ENCODE assay signal across 17 cellular contexts in genomic region chr7:26328498-26329390, GRCh38. TPM values are rescaled to one million over a fixed set of nuclear protein-coding genes. Genes with fewer than 3 reads are reported as not detected.
DNase-seq lines count a peak whose midpoint lies in the region; ATAC-seq and TF ChIP-seq lines count a peak whose summit lies in the region.
"Had no signal": no experiment of that assay in that cellular context is flagged by ENCODE, and none has a peak within 500 bp of the region (broad histone marks: within the 10 kb centered on the region; RNA-seq: fewer than 3 reads in every experiment).

No MANE protein-coding gene starts in this region.

- no peaks in the 10 kb centered on the region for H3K27me3 Mint-ChIP-seq in activated naive CD8-positive, alpha-beta T cell treated with anti-CD3 and anti-CD28 coated beads, Interleukin-2, amount 10 ng/mL, durations not matched to agents 7 days and 5 days
- no peaks in the 10 kb centered on the region for H3K27me3 Mint-ChIP-seq in activated naive CD8-positive, alpha-beta T cell treated with anti-CD3 and anti-CD28 coated beads for 36 hours

- no peak overlapping the region for H3K27ac ChIP-seq in Karpas-422 (ENCODE audit: low read length)
- H3K27ac ChIP-seq in upper lobe of right lung, result no peak overlapping the region
- H3K27ac ChIP-seq: parathyroid adenoma, suprapubic skin had no signal

- peak overlapping the region; percentile 43 for H3K4me2 ChIP-seq in Karpas-422 (ENCODE audit: low read depth, low read length, poor library complexity, severe bottlenecking)

- H3K36me3 ChIP-seq in Karpas-422 (ENCODE audit: insufficient read depth, low read length), result no peaks in the 10 kb centered on the region
- no peaks in the 10 kb centered on the region for H3K36me3 ChIP-seq in upper lobe of right lung
- H3K36me3 ChIP-seq: suprapubic skin had no signal

- H3K9me3 Mint-ChIP-seq in activated naive CD8-positive, alpha-beta T cell treated with anti-CD3 and anti-CD28 coated beads, Interleukin-2, amount 10 ng/mL, durations not matched to agents 7 days and 5 days, result no peaks in the 10 kb centered on the region
- peaks cover 3% of the 10 kb centered on the region for H3K9me3 Mint-ChIP-seq in activated naive CD8-positive, alpha-beta T cell treated with anti-CD3 and anti-CD28 coated beads for 36 hours

- intact Hi-C loops in upper lobe of right lung (cut with DNase I), result no loop called here

- H3K9me3 ChIP-seq in Karpas-422 (ENCODE audit: low read length) (no peaks in the 10 kb centered on the region), upper lobe of right lung (no peaks in the 10 kb centered on the region)
- H3K9me3 ChIP-seq: suprapubic skin had no signal

- H3K79me2 ChIP-seq in Karpas-422 (ENCODE audit: low read length), result peaks cover 5% of the 10 kb centered on the region; the same call in 1 of the 2 replicates
- H3K79me2 ChIP-seq: parathyroid adenoma had no signal

- no peaks in the 10 kb centered on the region; the same call in 1 of the 2 replicates for H4K20me1 ChIP-seq in Karpas-422 (ENCODE audit: insufficient read depth, low read depth, low read length)

- H3K4me1 Mint-ChIP-seq in activated naive CD8-positive, alpha-beta T cell treated with anti-CD3 and anti-CD28 coated beads, Interleukin-2, amount 10 ng/mL, durations not matched to agents 7 days and 5 days, result peaks cover 9% of the 10 kb centered on the region
- peaks cover 9% of the 10 kb centered on the region for H3K4me1 Mint-ChIP-seq in activated naive CD8-positive, alpha-beta T cell treated with anti-CD3 and anti-CD28 coated beads for 36 hours
- H3K4me1 Mint-ChIP-seq: WTC11 had no signal

- no peak overlapping the region for H2AFZ ChIP-seq in Karpas-422 (ENCODE audit: low read length)
- H2AFZ ChIP-seq: parathyroid adenoma had no signal

- POLR2A ChIA-PET in activated naive CD8-positive, alpha-beta T cell treated with anti-CD3 and anti-CD28 coated beads, Interleukin-2, amount 10 ng/mL, durations not matched to agents 7 days and 5 days (lab: Charles Lee), result no interaction called here

- H3K4me1 ChIP-seq in Karpas-422 (ENCODE audit: low read length), result peaks cover 28% of the 10 kb centered on the region
- no peaks in the 10 kb centered on the region for H3K4me1 ChIP-seq in upper lobe of right lung
- H3K4me1 ChIP-seq: parathyroid adenoma, suprapubic skin had no signal

- no peak for TF ChIP-seq CTCF in upper lobe of right lung (IDR thresholded peaks at IDR 0.05)

- H3K9ac ChIP-seq in Karpas-422 (ENCODE audit: low read length), result peak overlapping the region; percentile 32; the same call in 1 of the 2 replicates
- H3K9ac ChIP-seq: parathyroid adenoma had no signal

- peak overlapping the region; percentile 28; the same call in 1 of the 2 replicates for H3K4me3 ChIP-seq in Karpas-422 (ENCODE audit: low read length)
- H3K4me3 ChIP-seq in upper lobe of right lung, result no peak overlapping the region
- H3K4me3 ChIP-seq: suprapubic skin had no signal

- peak overlapping the region; percentile 11 for H3K27ac Mint-ChIP-seq in activated naive CD8-positive, alpha-beta T cell treated with anti-CD3 and anti-CD28 coated beads, Interleukin-2, amount 10 ng/mL, durations not matched to agents 7 days and 5 days
- H3K27ac Mint-ChIP-seq in activated naive CD8-positive, alpha-beta T cell treated with anti-CD3 and anti-CD28 coated beads for 36 hours, result no peak overlapping the region
- H3K27ac Mint-ChIP-seq: WTC11 had no signal

- no peak overlapping the region for H3K4me3 Mint-ChIP-seq in activated naive CD8-positive, alpha-beta T cell treated with anti-CD3 and anti-CD28 coated beads, Interleukin-2, amount 10 ng/mL, durations not matched to agents 7 days and 5 days
- H3K4me3 Mint-ChIP-seq in activated naive CD8-positive, alpha-beta T cell treated with anti-CD3 and anti-CD28 coated beads for 36 hours, result no peak overlapping the region
- H3K4me3 Mint-ChIP-seq: WTC11 had no signal

- no peak for DNase-seq in activated naive CD8-positive, alpha-beta T cell treated with anti-CD3 and anti-CD28 coated beads, Interleukin-2, amount 10 ng/mL, durations not matched to agents 7 days and 5 days
- DNase-seq in activated naive CD8-positive, alpha-beta T cell treated with anti-CD3 and anti-CD28 coated beads for 36 hours, result no peak
- peak; percentile 50 for DNase-seq in Karpas-422
- no peak for DNase-seq in left lobe of liver (ENCODE audit: low spot score)
- no peak for DNase-seq in upper lobe of right lung
- no peak for DNase-seq in AG08396 (ENCODE audit: low spot score)
- DNase-seq in germinal center (ENCODE audit: low spot score), result no peak
- DNase-seq: activated CD8-positive, alpha-beta memory T cell treated with anti-CD3 and anti-CD28 coated beads, Interleukin-2, amount 50 U/mL, for 48 hours; activated naive CD4-positive, alpha-beta T cell treated with anti-CD3 and anti-CD28 coated beads, Interleukin-2, amount 50 U/mL, for 16 hours; Calu3; GF-D8; NCI-H2081; NCI-H526 had no signal

- no peak for ATAC-seq in activated naive CD8-positive, alpha-beta T cell treated with anti-CD3 and anti-CD28 coated beads, Interleukin-2, amount 10 ng/mL, durations not matched to agents 7 days and 5 days (ENCODE audit: low read depth)
- peak; percentile 19 for ATAC-seq in left lobe of liver
- ATAC-seq in upper lobe of right lung, result peak; percentile 67
- ATAC-seq in HG02970 (IDR thresholded peaks at IDR 0.05; ENCODE audit: low FRiP score, unreplicated experiment), result no peak
- ATAC-seq: WTC11 had no signal

- no peaks in the 10 kb centered on the region for H3K9me2 ChIP-seq in Karpas-422 (replicated peaks; ENCODE audit: insufficient read depth, low read length)

- peaks cover 37% of the 10 kb centered on the region for H3K36me3 Mint-ChIP-seq in activated naive CD8-positive, alpha-beta T cell treated with anti-CD3 and anti-CD28 coated beads, Interleukin-2, amount 10 ng/mL, durations not matched to agents 7 days and 5 days
- H3K36me3 Mint-ChIP-seq in activated naive CD8-positive, alpha-beta T cell treated with anti-CD3 and anti-CD28 coated beads for 36 hours, result peaks cover 24% of the 10 kb centered on the region

- H3K27me3 ChIP-seq in Karpas-422 (ENCODE audit: low read length) (no peaks in the 10 kb centered on the region), upper lobe of right lung (no peaks in the 10 kb centered on the region)
- H3K27me3 ChIP-seq: suprapubic skin had no signal

RNA-seq across cellular contexts. Expression of gene SNX10, which starts 37.1 kb away (rescaled TPM):
- total RNA-seq in activated naive CD8-positive, alpha-beta T cell treated with anti-CD3 and anti-CD28 coated beads, Interleukin-2, amount 10 ng/mL, durations not matched to agents 7 days and 5 days, result 10 to 100 TPM; 31.0 to 31.6 TPM
- 10 to 100 TPM; 31.6 to 33.0 TPM for total RNA-seq in activated naive CD8-positive, alpha-beta T cell treated with anti-CD3 and anti-CD28 coated beads for 36 hours
- 4.9 and 24.2 TPM in 2 replicates for total RNA-seq in Karpas-422 (2014; rRNA removed; shearing (Covaris generic); ENCODE audit: low replicate concordance)
- 27.4 TPM for total RNA-seq in left lobe of liver
- 73.8 TPM for total RNA-seq in upper lobe of right lung

Comparison
In these comparisons a context has a peak if more than half of its experiments do, and no peak if none do; other contexts are left out.
1. ATAC-seq: peak in left lobe of liver (single experiment) and upper lobe of right lung (single experiment); none in activated naive CD8-positive, alpha-beta T cell treated with anti-CD3 and anti-CD28 coated beads, Interleukin-2, amount 10 ng/mL, durations not matched to agents 7 days and 5 days (single experiment) and HG02970 (single experiment).